ENCODE assay signal across 25 cellular contexts in genomic region chr4:24330198-24330972, GRCh38.
DNase-seq lines count a peak whose midpoint lies in the region; ATAC-seq and TF ChIP-seq lines count a peak whose summit lies in the region.
"Had no signal": no experiment of that assay in that cellular context is flagged by ENCODE, and none has a peak within 500 bp of the region (broad histone marks: within the 10 kb centered on the region; RNA-seq: fewer than 3 reads in every experiment).

No MANE protein-coding gene starts in this region.

- H3K79me1 ChIP-seq in neuronal stem cell (ENCODE audit: low read depth, low read length): no peaks in the 10 kb centered on the region

- no peak overlapping the region for H3K23ac ChIP-seq in neuronal stem cell (ENCODE audit: low read depth, low read length, poor library complexity)

- no CpG with 5 or more reads among the region's 4 CpGs for WGBS in neuronal stem cell (ENCODE audit: extremely low coverage in 2 of 2, insufficient read length in 2 of 2, insufficient replicate concordance in 1 of 2), 2 donors

- no peaks in the 10 kb centered on the region for H3K36me3 ChIP-seq in neuronal stem cell (replicated peaks in 1 of 2; ENCODE audit: control insufficient read depth in 2 of 2, insufficient read depth in 2 of 2, low read length in 2 of 2)
- H3K36me3 ChIP-seq: gastrocnemius medialis, SJCRH30, thoracic aorta, WERI-Rb-1 had no signal

- H3K4ac ChIP-seq in neuronal stem cell (ENCODE audit: low read length): no peak overlapping the region

- no peak overlapping the region for H2BK12ac ChIP-seq in neuronal stem cell (ENCODE audit: low read length)

- no peak for ATAC-seq in GM18511 (IDR thresholded peaks at IDR 0.05; ENCODE audit: unreplicated experiment)
- ATAC-seq: activated T-cell treated with anti-CD3 and anti-CD28 coated beads, Interleukin-2, amount 50 U/mL, for 4 hours; effector memory CD8-positive, alpha-beta T cell; stimulated activated effector memory CD8-positive, alpha-beta T cell treated with anti-CD3 and anti-CD28 coated beads, Interleukin-12 subunit alpha, Interleukin-12 subunit beta, amount 100 ng/mL, for 72 hours; T-helper 17 cell had no signal

- H2BK5ac ChIP-seq in neuronal stem cell (ENCODE audit: low read length): no peak overlapping the region

- no peak for TF ChIP-seq POLR2A in NB4 (IDR thresholded peaks at IDR 0.05; ENCODE audit: extremely low read depth, insufficient read length)

- no peak overlapping the region for H2BK15ac ChIP-seq in neuronal stem cell (ENCODE audit: low read length)

- H3K4me2 ChIP-seq in neuronal stem cell (ENCODE audit: insufficient read depth, low read length, poor library complexity, severe bottlenecking): no peak overlapping the region

- H3K27me3 ChIP-seq in neuronal stem cell (ENCODE audit: control insufficient read depth in 3 of 3, insufficient read depth in 3 of 3, low read depth in 1 of 3, low read length in 3 of 3): no peaks in the 10 kb centered on the region
- H3K27me3 ChIP-seq: gastrocnemius medialis, SJCRH30 had no signal

- no peak overlapping the region for H3K14ac ChIP-seq in neuronal stem cell (ENCODE audit: low read length)

- no peak for TF ChIP-seq CTCF in NB4 (IDR thresholded peaks at IDR 0.05; ENCODE audit: low read depth, low read length)
- no peak for TF ChIP-seq CTCF in epithelial cell of proximal tubule (conservative IDR thresholded peaks at IDR 0.05; ENCODE audit: low read depth, low read length)

- H3K9ac ChIP-seq in neuronal stem cell (ENCODE audit: low read depth, low read length, poor library complexity): no peak overlapping the region

- H3K18ac ChIP-seq in neuronal stem cell (ENCODE audit: low read length): peak overlapping the region; percentile 72

- DNase-seq in Daoy (ENCODE audit: low read depth) (peak; percentile 77), NB4 (ENCODE audit: low read depth) (peak; percentile 9), epithelial cell of proximal tubule (ENCODE audit: low read depth) (peak; percentile 10), neuronal stem cell (ENCODE audit: low spot score) (no peak), GDM1 (lab: John Stamatoyannopoulos, UW) (no peak), UCSD-AML1 (lab: John Stamatoyannopoulos, UW; ENCODE audit: unreplicated experiment) (no peak), NCI-H128 (lab: John Stamatoyannopoulos, UW; ENCODE audit: unreplicated experiment) (no peak)
- DNase-seq: activated CD4-positive, alpha-beta memory T cell treated with anti-CD3 and anti-CD28 coated beads for 36 hours; activated naive CD4-positive, alpha-beta T cell treated with anti-CD3 and anti-CD28 coated beads, Interleukin-2, amount 10 ng/mL, durations not matched to agents 7 days and 5 days; activated T-cell treated with anti-CD3 and anti-CD28 coated beads, Interleukin-2, amount 50 U/mL, for 4 hours; anterior cingulate cortex; CD8-positive, alpha-beta memory T cell; DMS53; effector memory CD8-positive, alpha-beta T cell; gastrocnemius medialis; NCI-H1694; NCI-H82; OCI-M1; right cardiac atrium; T-helper 17 cell; WERI-Rb-1 had no signal

- H4K91ac ChIP-seq in neuronal stem cell (ENCODE audit: low read depth, low read length, poor library complexity): no peak overlapping the region

- H2AFZ ChIP-seq in neuronal stem cell (ENCODE audit: low read length): no peak overlapping the region

- no peak overlapping the region for H2BK120ac ChIP-seq in neuronal stem cell (ENCODE audit: low read depth, low read length)

- no peak overlapping the region for H3K27ac ChIP-seq in neuronal stem cell (replicated peaks; ENCODE audit: low read length)
- H3K27ac ChIP-seq: gastrocnemius medialis, SJCRH30, thoracic aorta, WERI-Rb-1 had no signal

- H4K8ac ChIP-seq in neuronal stem cell (ENCODE audit: low read depth, low read length): no peak overlapping the region

- no peaks in the 10 kb centered on the region for H3K9me3 ChIP-seq in neuronal stem cell (replicated peaks in 1 of 2; ENCODE audit: control insufficient read depth in 2 of 2, insufficient read depth in 1 of 2, low read depth in 1 of 2, low read length in 2 of 2)
- H3K9me3 ChIP-seq: gastrocnemius medialis, SJCRH30, thoracic aorta had no signal

- no peak overlapping the region for H2AK5ac ChIP-seq in neuronal stem cell (ENCODE audit: low read depth, low read length)

- H3K4me3 ChIP-seq in NB4 (ENCODE audit: low read depth, low read length) (no peak overlapping the region), epithelial cell of proximal tubule (ENCODE audit: low read depth, low read length) (no peak overlapping the region), neuronal stem cell (ENCODE audit: low read length in 2 of 2) (no peak overlapping the region)
- H3K4me3 ChIP-seq: gastrocnemius medialis, SJCRH30, thoracic aorta had no signal

- H3K4me1 ChIP-seq in neuronal stem cell (ENCODE audit: control insufficient read depth in 2 of 2, insufficient read depth in 1 of 2, low read depth in 1 of 2, low read length in 2 of 2): peaks cover 10 to 22% of the 10 kb centered on the region in 2 donors
- H3K4me1 ChIP-seq: gastrocnemius medialis, SJCRH30 had no signal

Comparison
In these comparisons a context has a peak if more than half of its experiments do, and no peak if none do; other contexts are left out.
1. DNase-seq: peak in Daoy (single experiment), NB4 (single experiment) and epithelial cell of proximal tubule (single experiment); none in neuronal stem cell (single experiment), GDM1 (single experiment), UCSD-AML1 (single experiment) and NCI-H128 (single experiment).